ENCODE assay signal across 8 cellular contexts in genomic region chr7:76380623-76380966, GRCh38. TPM values are rescaled to one million over a fixed set of nuclear protein-coding genes. Genes with fewer than 3 reads are reported as not detected.
A peak's percentile ranks its signal among the peaks of the same experiment; 100 is the strongest.
DNase-seq lines count a peak whose midpoint lies in the region; ATAC-seq and TF ChIP-seq lines count a peak whose summit lies in the region.

No MANE protein-coding gene starts in this region.

- H4K20me1 ChIP-seq in GM23338 (replicated peaks; ENCODE audit: insufficient read depth) = no peaks in the 10 kb centered on the region

- no peaks in the 10 kb centered on the region for H3K36me3 Mint-ChIP-seq in GM23338 (ENCODE audit: low read depth)

- no peak for TF ChIP-seq CTCF in GM23338 (conservative IDR thresholded peaks at IDR 0.05; ENCODE audit: low read depth in 2 of 2)

- peak overlapping the region; percentile 62 for H3K27ac ChIP-seq in GM23338 (ENCODE audit: low read depth)

- H3K27ac Mint-ChIP-seq in GM23338 = peak overlapping the region; percentile 96

- no peak overlapping the region for H2AFZ ChIP-seq in GM23338

- peaks cover 15% of the 10 kb centered on the region for H3K27me3 Mint-ChIP-seq in GM23338 (ENCODE audit: insufficient read depth, low read depth, poor library complexity)

- H3K27me3 ChIP-seq in GM23338 (ENCODE audit: insufficient read depth) = no peaks in the 10 kb centered on the region

- no peaks in the 10 kb centered on the region for H3K4me1 ChIP-seq in GM23338 (ENCODE audit: insufficient read depth)

- H3K9me2 ChIP-seq in GM23338 (ENCODE audit: insufficient read depth) = no peaks in the 10 kb centered on the region

- peak overlapping the region; percentile 68; the same call in 2 of the 3 replicates for H3K4me3 Mint-ChIP-seq in GM23338

- H3K79me2 ChIP-seq in GM23338 (replicated peaks; ENCODE audit: insufficient read depth) = no peaks in the 10 kb centered on the region

- peaks cover 5% of the 10 kb centered on the region; the same call in 1 of the 3 replicates for H3K4me1 Mint-ChIP-seq in GM23338

- no peaks in the 10 kb centered on the region for H3K36me3 ChIP-seq in GM23338 (ENCODE audit: insufficient read depth)

- ATAC-seq in GM23338 = no peak
- 0 out of 3 replicates have a peak, but pooled peaks have one; percentile 1 for ATAC-seq in SK-N-SH treated with all-trans-retinoic acid at 6 μM for 48 hours
- ATAC-seq in GM18498 (IDR thresholded peaks at IDR 0.05; ENCODE audit: unreplicated experiment) = no peak
- no peak for ATAC-seq in HG02678 (IDR thresholded peaks at IDR 0.05; ENCODE audit: unreplicated experiment)

- H3F3A ChIP-seq in GM23338 (replicated peaks; ENCODE audit: low read depth) = peaks cover 16% of the 10 kb centered on the region; the same call in 1 of the 2 replicates

- H3K4me3 ChIP-seq in GM23338 (peak overlapping the region; percentile 59; the same call in 1 of the 2 replicates), skeletal muscle cell (ENCODE audit: low read depth, low read length) (peak overlapping the region; percentile 35)

- H3K9me3 Mint-ChIP-seq in GM23338 = no peaks in the 10 kb centered on the region

- DNase-seq in GM23338 (ENCODE audit: low spot score) (no peak), fibroblast of peridontal ligament (ENCODE audit: extremely low read depth) (peak; percentile 33), skeletal muscle cell (ENCODE audit: low read depth) (no peak), islet precursor cell (no peak), activated gamma-delta T cell treated with Interleukin-2 at 50 U/mL for 16 hours (no peak)

- peak overlapping the region; percentile 79 for H3K4me2 ChIP-seq in GM23338

TF ChIP-seq in GM23338, 12 proteins besides CTCF, POLR2A, EP300 and RAD21:
- TF ChIP-seq NANOG (IDR thresholded peaks at IDR 0.05; ENCODE audit: borderline replicate concordance) = no peak
- no peak for TF ChIP-seq POLR2AphosphoS5 (IDR thresholded peaks at IDR 0.05; ENCODE audit: low read depth)
- no peak for TF ChIP-seq REST (IDR thresholded peaks at IDR 0.05; ENCODE audit: unreplicated experiment)
- TF ChIP-seq CREB1 (CRISPR knock-in tag; IDR thresholded peaks at IDR 0.05; ENCODE audit: low read depth) = no peak
- TF ChIP-seq ZNF114 (CRISPR knock-in tag; IDR thresholded peaks at IDR 0.05) = no peak
- TF ChIP-seq EZH2 (IDR thresholded peaks at IDR 0.05; ENCODE audit: low read depth, unreplicated experiment) = no peak

TF ChIP-seq in SK-N-SH treated with all-trans-retinoic acid at 6 μM for 48 hours, 23 proteins besides CTCF, POLR2A, EP300 and RAD21:
- TF ChIP-seq, protein P1, sequence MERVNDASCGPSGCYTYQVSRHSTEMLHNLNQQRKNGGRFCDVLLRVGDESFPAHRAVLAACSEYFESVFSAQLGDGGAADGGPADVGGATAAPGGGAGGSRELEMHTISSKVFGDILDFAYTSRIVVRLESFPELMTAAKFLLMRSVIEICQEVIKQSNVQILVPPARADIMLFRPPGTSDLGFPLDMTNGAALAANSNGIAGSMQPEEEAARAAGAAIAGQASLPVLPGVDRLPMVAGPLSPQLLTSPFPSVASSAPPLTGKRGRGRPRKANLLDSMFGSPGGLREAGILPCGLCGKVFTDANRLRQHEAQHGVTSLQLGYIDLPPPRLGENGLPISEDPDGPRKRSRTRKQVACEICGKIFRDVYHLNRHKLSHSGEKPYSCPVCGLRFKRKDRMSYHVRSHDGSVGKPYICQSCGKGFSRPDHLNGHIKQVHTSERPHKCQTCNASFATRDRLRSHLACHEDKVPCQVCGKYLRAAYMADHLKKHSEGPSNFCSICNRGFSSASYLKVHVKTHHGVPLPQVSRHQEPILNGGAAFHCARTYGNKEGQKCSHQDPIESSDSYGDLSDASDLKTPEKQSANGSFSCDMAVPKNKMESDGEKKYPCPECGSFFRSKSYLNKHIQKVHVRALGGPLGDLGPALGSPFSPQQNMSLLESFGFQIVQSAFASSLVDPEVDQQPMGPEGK (CRISPR knock-in tag; IDR thresholded peaks at IDR 0.05; ENCODE audit: borderline replicate concordance) = no peak
- no peak for TF ChIP-seq RARB (CRISPR knock-in tag; IDR thresholded peaks at IDR 0.05)
- 0 out of 2 replicates have a peak, but pooled peaks have one; percentile 5 for TF ChIP-seq ZNF70 (CRISPR knock-in tag; IDR thresholded peaks at IDR 0.05)
- TF ChIP-seq ARNTL (CRISPR knock-in tag; IDR thresholded peaks at IDR 0.05; ENCODE audit: borderline replicate concordance, low read depth) = 0 out of 2 replicates have a peak, but pooled peaks have one; percentile 18
- no peak for TF ChIP-seq ZFP3 (CRISPR knock-in tag; IDR thresholded peaks at IDR 0.05)

RNA-seq across cellular contexts. Expression of gene YWHAG, which starts 21.8 kb away (rescaled TPM):
- total RNA-seq in GM23338 (2014; rRNA removed; shearing (Covaris generic)) = 179 and 180 TPM in 2 replicates
- 82.2 and 97.0 TPM in 2 replicates for polyA plus RNA-seq in GM23338 (2016; fragmentation: Nextera tagmentation; extraction: Ambion mirVana)

RNA-seq across cellular contexts. Expression of gene SSC4D, which starts 28.9 kb away (rescaled TPM):
- 11.4 and 12.7 TPM in 2 replicates for total RNA-seq in GM23338 (2014; rRNA removed; shearing (Covaris generic))
- 4.9 and 9.7 TPM in 2 replicates for polyA plus RNA-seq in GM23338 (2016; fragmentation: Nextera tagmentation; extraction: Ambion mirVana)

RNA-seq across cellular contexts. Expression of gene ZP3, which starts 44.2 kb away (rescaled TPM):
- total RNA-seq in GM23338 (2014; rRNA removed; shearing (Covaris generic)) = 4.3 and 5.1 TPM in 2 replicates
- polyA plus RNA-seq in GM23338 (2016; fragmentation: Nextera tagmentation; extraction: Ambion mirVana) = 9.6 and 15.2 TPM in 2 replicates
